ENCODE assay signal across 2 cellular contexts in the genomic region with DNA sequence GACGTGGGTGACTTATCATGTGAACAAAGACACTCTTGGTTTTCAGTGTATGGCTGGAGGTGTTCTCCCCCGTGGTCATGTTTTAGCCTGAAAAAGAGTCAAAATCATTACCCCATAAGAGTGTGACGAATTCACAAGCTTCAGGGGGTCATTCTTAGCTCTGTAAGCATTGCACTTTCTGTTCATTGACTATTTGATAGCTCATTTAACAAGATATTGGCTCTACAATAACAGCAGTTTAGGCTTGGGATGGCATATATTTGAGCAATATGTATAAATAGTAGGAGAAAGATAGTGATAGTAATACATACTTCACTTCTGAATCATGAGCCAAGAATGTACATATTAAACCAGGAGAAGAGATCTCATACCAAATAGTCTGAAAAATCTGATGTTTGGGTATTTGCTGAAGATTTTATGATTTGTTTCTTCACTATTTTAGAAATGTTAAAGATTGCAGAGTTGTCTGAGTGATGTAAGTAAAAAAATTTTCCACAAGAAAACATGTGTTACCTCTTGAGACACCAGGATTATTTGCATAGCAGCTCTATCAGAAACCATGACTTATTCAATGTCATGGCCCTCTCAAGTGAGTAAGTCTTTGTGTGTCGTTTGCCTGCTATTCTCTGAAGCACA.
A peak's percentile ranks its signal among the peaks of the same experiment; 100 is the strongest.
TF ChIP-seq lines count a peak whose summit lies in the region.

No MANE protein-coding gene starts in this region.

TF ChIP-seq in A549, 52 proteins besides CTCF, POLR2A, EP300 and RAD21 (continued from another document and continues in another):
- TF ChIP-seq, protein P1, sequence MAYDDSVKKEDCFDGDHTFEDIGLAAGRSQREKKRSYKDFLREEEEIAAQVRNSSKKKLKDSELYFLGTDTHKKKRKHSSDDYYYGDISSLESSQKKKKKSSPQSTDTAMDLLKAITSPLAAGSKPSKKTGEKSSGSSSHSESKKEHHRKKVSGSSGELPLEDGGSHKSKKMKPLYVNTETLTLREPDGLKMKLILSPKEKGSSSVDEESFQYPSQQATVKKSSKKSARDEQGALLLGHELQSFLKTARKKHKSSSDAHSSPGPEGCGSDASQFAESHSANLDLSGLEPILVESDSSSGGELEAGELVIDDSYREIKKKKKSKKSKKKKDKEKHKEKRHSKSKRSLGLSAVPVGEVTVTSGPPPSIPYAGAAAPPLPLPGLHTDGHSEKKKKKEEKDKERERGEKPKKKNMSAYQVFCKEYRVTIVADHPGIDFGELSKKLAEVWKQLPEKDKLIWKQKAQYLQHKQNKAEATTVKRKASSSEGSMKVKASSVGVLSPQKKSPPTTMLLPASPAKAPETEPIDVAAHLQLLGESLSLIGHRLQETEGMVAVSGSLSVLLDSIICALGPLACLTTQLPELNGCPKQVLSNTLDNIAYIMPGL (CRISPR knock-in tag; IDR thresholded peaks at IDR 0.05; ENCODE audit: borderline replicate concordance): no peak
- TF ChIP-seq, protein P2, sequence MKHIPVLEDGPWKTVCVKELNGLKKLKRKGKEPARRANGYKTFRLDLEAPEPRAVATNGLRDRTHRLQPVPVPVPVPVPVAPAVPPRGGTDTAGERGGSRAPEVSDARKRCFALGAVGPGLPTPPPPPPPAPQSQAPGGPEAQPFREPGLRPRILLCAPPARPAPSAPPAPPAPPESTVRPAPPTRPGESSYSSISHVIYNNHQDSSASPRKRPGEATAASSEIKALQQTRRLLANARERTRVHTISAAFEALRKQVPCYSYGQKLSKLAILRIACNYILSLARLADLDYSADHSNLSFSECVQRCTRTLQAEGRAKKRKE (CRISPR knock-in tag; IDR thresholded peaks at IDR 0.05; ENCODE audit: low read depth): no peak
- TF ChIP-seq, protein P3, sequence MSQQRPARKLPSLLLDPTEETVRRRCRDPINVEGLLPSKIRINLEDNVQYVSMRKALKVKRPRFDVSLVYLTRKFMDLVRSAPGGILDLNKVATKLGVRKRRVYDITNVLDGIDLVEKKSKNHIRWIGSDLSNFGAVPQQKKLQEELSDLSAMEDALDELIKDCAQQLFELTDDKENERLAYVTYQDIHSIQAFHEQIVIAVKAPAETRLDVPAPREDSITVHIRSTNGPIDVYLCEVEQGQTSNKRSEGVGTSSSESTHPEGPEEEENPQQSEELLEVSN (IDR thresholded peaks at IDR 0.05; ENCODE audit: borderline replicate concordance, low read depth): no peak
- no peak for TF ChIP-seq PHF8 (IDR thresholded peaks at IDR 0.05; ENCODE audit: borderline replicate concordance, low read depth)
- TF ChIP-seq POLR2AphosphoS2 (conservative IDR thresholded peaks at IDR 0.05; ENCODE audit: low read length): no peak
- TF ChIP-seq FOSB (CRISPR knock-in tag; IDR thresholded peaks at IDR 0.05): no peak
- TF ChIP-seq EHF (CRISPR knock-in tag; IDR thresholded peaks at IDR 0.05): no peak
- TF ChIP-seq NFE2L2 (conservative IDR thresholded peaks at IDR 0.05; ENCODE audit: low read length): no peak
- TF ChIP-seq, protein P4, sequence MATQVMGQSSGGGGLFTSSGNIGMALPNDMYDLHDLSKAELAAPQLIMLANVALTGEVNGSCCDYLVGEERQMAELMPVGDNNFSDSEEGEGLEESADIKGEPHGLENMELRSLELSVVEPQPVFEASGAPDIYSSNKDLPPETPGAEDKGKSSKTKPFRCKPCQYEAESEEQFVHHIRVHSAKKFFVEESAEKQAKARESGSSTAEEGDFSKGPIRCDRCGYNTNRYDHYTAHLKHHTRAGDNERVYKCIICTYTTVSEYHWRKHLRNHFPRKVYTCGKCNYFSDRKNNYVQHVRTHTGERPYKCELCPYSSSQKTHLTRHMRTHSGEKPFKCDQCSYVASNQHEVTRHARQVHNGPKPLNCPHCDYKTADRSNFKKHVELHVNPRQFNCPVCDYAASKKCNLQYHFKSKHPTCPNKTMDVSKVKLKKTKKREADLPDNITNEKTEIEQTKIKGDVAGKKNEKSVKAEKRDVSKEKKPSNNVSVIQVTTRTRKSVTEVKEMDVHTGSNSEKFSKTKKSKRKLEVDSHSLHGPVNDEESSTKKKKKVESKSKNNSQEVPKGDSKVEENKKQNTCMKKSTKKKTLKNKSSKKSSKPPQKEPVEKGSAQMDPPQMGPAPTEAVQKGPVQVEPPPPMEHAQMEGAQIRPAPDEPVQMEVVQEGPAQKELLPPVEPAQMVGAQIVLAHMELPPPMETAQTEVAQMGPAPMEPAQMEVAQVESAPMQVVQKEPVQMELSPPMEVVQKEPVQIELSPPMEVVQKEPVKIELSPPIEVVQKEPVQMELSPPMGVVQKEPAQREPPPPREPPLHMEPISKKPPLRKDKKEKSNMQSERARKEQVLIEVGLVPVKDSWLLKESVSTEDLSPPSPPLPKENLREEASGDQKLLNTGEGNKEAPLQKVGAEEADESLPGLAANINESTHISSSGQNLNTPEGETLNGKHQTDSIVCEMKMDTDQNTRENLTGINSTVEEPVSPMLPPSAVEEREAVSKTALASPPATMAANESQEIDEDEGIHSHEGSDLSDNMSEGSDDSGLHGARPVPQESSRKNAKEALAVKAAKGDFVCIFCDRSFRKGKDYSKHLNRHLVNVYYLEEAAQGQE (IDR thresholded peaks at IDR 0.05): no peak
- TF ChIP-seq, protein P5, sequence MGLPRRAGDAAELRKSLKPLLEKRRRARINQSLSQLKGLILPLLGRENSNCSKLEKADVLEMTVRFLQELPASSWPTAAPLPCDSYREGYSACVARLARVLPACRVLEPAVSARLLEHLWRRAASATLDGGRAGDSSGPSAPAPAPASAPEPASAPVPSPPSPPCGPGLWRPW (IDR thresholded peaks at IDR 0.05): no peak
- TF ChIP-seq MAFK (IDR thresholded peaks at IDR 0.05; ENCODE audit: partially characterized antibody): no peak
- peak in 1 of 2 experiments; percentile 76; a peak in 3 of 4 replicates for TF ChIP-seq CEBPB (IDR thresholded peaks at IDR 0.05)
- no peak for TF ChIP-seq CHD2 (IDR thresholded peaks at IDR 0.05; ENCODE audit: low read length, partially characterized antibody)
- no peak for TF ChIP-seq RARB (CRISPR knock-in tag; IDR thresholded peaks at IDR 0.05)
- no peak for TF ChIP-seq HOXB5 (CRISPR knock-in tag; IDR thresholded peaks at IDR 0.05)
- TF ChIP-seq TP53 (CRISPR knock-in tag; IDR thresholded peaks at IDR 0.05): no peak
- peak; percentile 91 for TF ChIP-seq JUNB (IDR thresholded peaks at IDR 0.05)
- TF ChIP-seq, protein P6, sequence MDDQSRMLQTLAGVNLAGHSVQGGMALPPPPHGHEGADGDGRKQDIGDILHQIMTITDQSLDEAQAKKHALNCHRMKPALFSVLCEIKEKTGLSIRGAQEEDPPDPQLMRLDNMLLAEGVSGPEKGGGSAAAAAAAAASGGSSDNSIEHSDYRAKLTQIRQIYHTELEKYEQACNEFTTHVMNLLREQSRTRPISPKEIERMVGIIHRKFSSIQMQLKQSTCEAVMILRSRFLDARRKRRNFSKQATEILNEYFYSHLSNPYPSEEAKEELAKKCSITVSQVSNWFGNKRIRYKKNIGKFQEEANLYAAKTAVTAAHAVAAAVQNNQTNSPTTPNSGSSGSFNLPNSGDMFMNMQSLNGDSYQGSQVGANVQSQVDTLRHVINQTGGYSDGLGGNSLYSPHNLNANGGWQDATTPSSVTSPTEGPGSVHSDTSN (IDR thresholded peaks at IDR 0.05): no peak
- no peak for TF ChIP-seq ZFP36 (IDR thresholded peaks at IDR 0.05; ENCODE audit: borderline replicate concordance, partially characterized antibody)
- TF ChIP-seq, protein P7, sequence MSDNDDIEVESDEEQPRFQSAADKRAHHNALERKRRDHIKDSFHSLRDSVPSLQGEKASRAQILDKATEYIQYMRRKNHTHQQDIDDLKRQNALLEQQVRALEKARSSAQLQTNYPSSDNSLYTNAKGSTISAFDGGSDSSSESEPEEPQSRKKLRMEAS (IDR thresholded peaks at IDR 0.05): peak; percentile 51; the same call in 1 of the 2 replicates
- no peak for TF ChIP-seq TFCP2L1 (CRISPR knock-in tag; IDR thresholded peaks at IDR 0.05)
- TF ChIP-seq KDM1A (IDR thresholded peaks at IDR 0.05; ENCODE audit: low read depth): no peak
- TF ChIP-seq MAZ (IDR thresholded peaks at IDR 0.05; ENCODE audit: borderline replicate concordance, low read depth, low read length): no peak

TF ChIP-seq in GM23338, 12 proteins besides CTCF, POLR2A, EP300 and RAD21 (continued from another document):
- TF ChIP-seq, protein P8, sequence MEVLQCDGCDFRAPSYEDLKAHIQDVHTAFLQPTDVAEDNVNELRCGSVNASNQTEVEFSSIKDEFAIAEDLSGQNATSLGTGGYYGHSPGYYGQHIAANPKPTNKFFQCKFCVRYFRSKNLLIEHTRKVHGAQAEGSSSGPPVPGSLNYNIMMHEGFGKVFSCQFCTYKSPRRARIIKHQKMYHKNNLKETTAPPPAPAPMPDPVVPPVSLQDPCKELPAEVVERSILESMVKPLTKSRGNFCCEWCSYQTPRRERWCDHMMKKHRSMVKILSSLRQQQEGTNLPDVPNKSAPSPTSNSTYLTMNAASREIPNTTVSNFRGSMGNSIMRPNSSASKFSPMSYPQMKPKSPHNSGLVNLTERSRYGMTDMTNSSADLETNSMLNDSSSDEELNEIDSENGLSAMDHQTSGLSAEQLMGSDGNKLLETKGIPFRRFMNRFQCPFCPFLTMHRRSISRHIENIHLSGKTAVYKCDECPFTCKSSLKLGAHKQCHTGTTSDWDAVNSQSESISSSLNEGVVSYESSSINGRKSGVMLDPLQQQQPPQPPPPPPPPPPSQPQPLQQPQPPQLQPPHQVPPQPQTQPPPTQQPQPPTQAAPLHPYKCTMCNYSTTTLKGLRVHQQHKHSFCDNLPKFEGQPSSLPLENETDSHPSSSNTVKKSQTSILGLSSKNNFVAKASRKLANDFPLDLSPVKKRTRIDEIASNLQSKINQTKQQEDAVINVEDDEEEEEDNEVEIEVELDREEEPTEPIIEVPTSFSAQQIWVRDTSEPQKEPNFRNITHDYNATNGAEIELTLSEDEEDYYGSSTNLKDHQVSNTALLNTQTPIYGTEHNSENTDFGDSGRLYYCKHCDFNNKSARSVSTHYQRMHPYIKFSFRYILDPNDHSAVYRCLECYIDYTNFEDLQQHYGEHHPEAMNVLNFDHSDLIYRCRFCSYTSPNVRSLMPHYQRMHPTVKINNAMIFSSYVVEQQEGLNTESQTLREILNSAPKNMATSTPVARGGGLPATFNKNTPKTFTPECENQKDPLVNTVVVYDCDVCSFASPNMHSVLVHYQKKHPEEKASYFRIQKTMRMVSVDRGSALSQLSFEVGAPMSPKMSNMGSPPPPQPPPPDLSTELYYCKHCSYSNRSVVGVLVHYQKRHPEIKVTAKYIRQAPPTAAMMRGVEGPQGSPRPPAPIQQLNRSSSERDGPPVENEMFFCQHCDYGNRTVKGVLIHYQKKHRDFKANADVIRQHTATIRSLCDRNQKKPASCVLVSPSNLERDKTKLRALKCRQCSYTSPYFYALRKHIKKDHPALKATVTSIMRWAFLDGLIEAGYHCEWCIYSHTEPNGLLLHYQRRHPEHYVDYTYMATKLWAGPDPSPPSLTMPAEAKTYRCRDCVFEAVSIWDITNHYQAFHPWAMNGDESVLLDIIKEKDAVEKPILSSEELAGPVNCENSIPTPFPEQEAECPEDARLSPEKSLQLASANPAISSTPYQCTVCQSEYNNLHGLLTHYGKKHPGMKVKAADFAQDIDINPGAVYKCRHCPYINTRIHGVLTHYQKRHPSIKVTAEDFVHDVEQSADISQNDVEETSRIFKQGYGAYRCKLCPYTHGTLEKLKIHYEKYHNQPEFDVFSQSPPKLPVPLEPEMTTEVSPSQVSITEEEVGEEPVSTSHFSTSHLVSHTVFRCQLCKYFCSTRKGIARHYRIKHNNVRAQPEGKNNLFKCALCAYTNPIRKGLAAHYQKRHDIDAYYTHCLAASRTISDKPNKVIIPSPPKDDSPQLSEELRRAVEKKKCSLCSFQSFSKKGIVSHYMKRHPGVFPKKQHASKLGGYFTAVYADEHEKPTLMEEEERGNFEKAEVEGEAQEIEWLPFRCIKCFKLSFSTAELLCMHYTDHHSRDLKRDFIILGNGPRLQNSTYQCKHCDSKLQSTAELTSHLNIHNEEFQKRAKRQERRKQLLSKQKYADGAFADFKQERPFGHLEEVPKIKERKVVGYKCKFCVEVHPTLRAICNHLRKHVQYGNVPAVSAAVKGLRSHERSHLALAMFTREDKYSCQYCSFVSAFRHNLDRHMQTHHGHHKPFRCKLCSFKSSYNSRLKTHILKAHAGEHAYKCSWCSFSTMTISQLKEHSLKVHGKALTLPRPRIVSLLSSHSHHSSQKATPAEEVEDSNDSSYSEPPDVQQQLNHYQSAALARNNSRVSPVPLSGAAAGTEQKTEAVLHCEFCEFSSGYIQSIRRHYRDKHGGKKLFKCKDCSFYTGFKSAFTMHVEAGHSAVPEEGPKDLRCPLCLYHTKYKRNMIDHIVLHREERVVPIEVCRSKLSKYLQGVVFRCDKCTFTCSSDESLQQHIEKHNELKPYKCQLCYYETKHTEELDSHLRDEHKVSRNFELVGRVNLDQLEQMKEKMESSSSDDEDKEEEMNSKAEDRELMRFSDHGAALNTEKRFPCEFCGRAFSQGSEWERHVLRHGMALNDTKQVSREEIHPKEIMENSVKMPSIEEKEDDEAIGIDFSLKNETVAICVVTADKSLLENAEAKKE (CRISPR knock-in tag; IDR thresholded peaks at IDR 0.05): no peak
